15 cellular contexts compared by ENCODE assay signal in the genomic region with DNA sequence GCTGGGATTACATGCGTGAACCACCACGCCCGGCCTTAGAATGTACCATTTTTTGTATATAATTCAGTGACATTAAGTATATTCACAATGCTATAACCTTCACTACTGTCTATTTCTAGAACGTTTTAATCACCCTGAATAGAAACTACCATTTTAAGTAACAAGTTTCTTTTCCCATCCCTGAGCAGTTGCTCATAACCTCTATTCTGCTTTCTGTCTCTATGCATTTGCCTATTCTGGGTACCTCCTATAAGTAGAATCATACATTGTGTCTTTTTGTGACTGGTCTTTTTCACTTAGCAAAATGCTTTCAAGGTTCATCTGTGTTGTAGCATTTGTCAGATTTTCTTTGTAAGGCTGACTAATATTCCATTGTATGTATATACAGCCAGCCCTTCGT.
"Had no signal": no experiment of that assay in that cellular context is flagged by ENCODE, and none has a peak within 500 bp of the region (broad histone marks: within the 10 kb centered on the region; RNA-seq: fewer than 3 reads in every experiment).

No MANE protein-coding gene starts in this region.

- H3K27me3 ChIP-seq: foreskin keratinocyte, upper lobe of right lung had no signal

- H3K4me1 Mint-ChIP-seq: activated naive CD4-positive, alpha-beta T cell treated with anti-CD3 and anti-CD28 coated beads, Interleukin-2, amount 10 ng/mL, durations not matched to agents 7 days and 5 days; memory B cell had no signal

- DNase-seq: activated CD8-positive, alpha-beta memory T cell treated with anti-CD3 and anti-CD28 coated beads, Interleukin-2, amount 10 ng/mL, durations not matched to agents 7 days and 5 days; activated naive CD4-positive, alpha-beta T cell treated with anti-CD3 and anti-CD28 coated beads, Interleukin-2, amount 10 ng/mL, durations not matched to agents 7 days and 5 days; dermis blood vessel endothelial cell; effector memory CD8-positive, alpha-beta T cell; foreskin keratinocyte; glutamatergic neuron; hypothalamus; kidney glomerular epithelial cell; left ventricle myocardium superior; naive thymus-derived CD8-positive, alpha-beta T cell; stimulated activated CD4-positive, alpha-beta T cell treated with anti-CD3 and anti-CD28 coated beads, Interleukin-1b, Interleukin-23, amount 100 ng/mL, for 48 hours; T-helper 2 cell; upper lobe of right lung had no signal

- H3K27ac ChIP-seq: foreskin keratinocyte, thoracic aorta, upper lobe of right lung had no signal

- H3K4me1 ChIP-seq: foreskin keratinocyte, upper lobe of right lung had no signal

- ATAC-seq: activated CD8-positive, alpha-beta memory T cell treated with anti-CD3 and anti-CD28 coated beads, Interleukin-2, amount 10 ng/mL, durations not matched to agents 7 days and 5 days; effector memory CD8-positive, alpha-beta T cell; foreskin keratinocyte; left ventricle myocardium superior; naive thymus-derived CD8-positive, alpha-beta T cell; upper lobe of right lung had no signal

- H3K27me3 Mint-ChIP-seq: activated CD8-positive, alpha-beta memory T cell treated with anti-CD3 and anti-CD28 coated beads, Interleukin-2, amount 10 ng/mL, durations not matched to agents 7 days and 5 days; activated naive CD4-positive, alpha-beta T cell treated with anti-CD3 and anti-CD28 coated beads, Interleukin-2, amount 10 ng/mL, durations not matched to agents 7 days and 5 days; effector memory CD8-positive, alpha-beta T cell; memory B cell; naive thymus-derived CD8-positive, alpha-beta T cell had no signal

- H3K9me3 Mint-ChIP-seq: activated naive CD4-positive, alpha-beta T cell treated with anti-CD3 and anti-CD28 coated beads, Interleukin-2, amount 10 ng/mL, durations not matched to agents 7 days and 5 days; effector memory CD8-positive, alpha-beta T cell; memory B cell; naive thymus-derived CD8-positive, alpha-beta T cell had no signal

- H3K9me3 ChIP-seq: thoracic aorta, upper lobe of right lung had no signal

- H3K4me3 Mint-ChIP-seq: activated CD8-positive, alpha-beta memory T cell treated with anti-CD3 and anti-CD28 coated beads, Interleukin-2, amount 10 ng/mL, durations not matched to agents 7 days and 5 days; activated naive CD4-positive, alpha-beta T cell treated with anti-CD3 and anti-CD28 coated beads, Interleukin-2, amount 10 ng/mL, durations not matched to agents 7 days and 5 days; effector memory CD8-positive, alpha-beta T cell; memory B cell; naive thymus-derived CD8-positive, alpha-beta T cell had no signal

- H3K4me3 ChIP-seq: thoracic aorta, upper lobe of right lung had no signal
